8 cellular contexts compared by ENCODE assay signal in genomic region chr1:42334240-42335049, GRCh38. TPM values are rescaled to one million over a fixed set of nuclear protein-coding genes. Genes with fewer than 3 reads are reported as not detected.
DNase-seq lines count a peak whose midpoint lies in the region; ATAC-seq and TF ChIP-seq lines count a peak whose summit lies in the region.

No MANE protein-coding gene starts in this region.

- TF ChIP-seq POLR2A in prostate gland (IDR thresholded peaks at IDR 0.05), result no peak

- intact Hi-C loops in ascending aorta (cut with DNase I) (loop anchor here (1.0 to 10.0 kb wide), 8 partner anchors 122 to 1660 kb away; partner anchors contain the start of genes C1orf50, CCDC24, P3H1 and PPCS), prostate gland (cut with DNase I) (loop anchor here (5.0 kb wide), 2 partner anchors 123 to 157 kb away; partner anchors contain the start of genes PPCS and ZMYND12)

- 0% methylated on average over 26 of the region's 58 CpGs for WGBS in prostate gland

- DNase-seq in DMS114 treated with DMSO at 0.1 percent for 48 hours (lab: John Stamatoyannopoulos, UW; ENCODE audit: unreplicated experiment) (peak; percentile 28), ascending aorta (ENCODE audit: low spot score in 2 of 2) (peak in 1 of 2 donors; percentile 67), hepatic stellate cell (ENCODE audit: low spot score) (peak; percentile 72), prostate gland (ENCODE audit: low spot score) (peak; percentile 34), NCI-H187 (lab: John Stamatoyannopoulos, UW) (no peak)

- H3K36me3 ChIP-seq in OCI-LY3 (replicated peaks; ENCODE audit: low read depth, low read length) (no peaks in the 10 kb centered on the region), ascending aorta (no peaks in the 10 kb centered on the region), prostate gland (no peaks in the 10 kb centered on the region)

- H3K79me2 ChIP-seq in OCI-LY3 (ENCODE audit: low read length), result peaks cover 66% of the 10 kb centered on the region

- H4K20me1 ChIP-seq in OCI-LY3 (ENCODE audit: insufficient read depth, low read length), result peaks cover 38% of the 10 kb centered on the region

- peak overlapping the region; percentile 61 for H3K27ac ChIP-seq in OCI-LY3 (ENCODE audit: low read length)
- H3K27ac ChIP-seq in ascending aorta, result peak overlapping the region; percentile 88 to 91
- peak overlapping the region; percentile 94 to 96 for H3K27ac ChIP-seq in prostate gland

- TF ChIP-seq CTCF in OCI-LY3 (IDR thresholded peaks at IDR 0.05; ENCODE audit: low read depth, low read length) (no peak), ascending aorta (IDR thresholded peaks at IDR 0.05) (no peak), prostate gland (IDR thresholded peaks at IDR 0.05) (peak in 1 of 4 experiments; percentile 11)

- H3K27me3 ChIP-seq in OCI-LY3 (ENCODE audit: low read depth, low read length) (no peaks in the 10 kb centered on the region), ascending aorta (no peaks in the 10 kb centered on the region), prostate gland (replicated peaks; ENCODE audit: insufficient read depth) (no peaks in the 10 kb centered on the region)

- H2AFZ ChIP-seq in OCI-LY3 (ENCODE audit: low read depth, low read length), result 0 out of 2 replicates have a peak overlapping the region, but pooled peaks have one; percentile 19

- ATAC-seq in GM19372 (IDR thresholded peaks at IDR 0.05; ENCODE audit: low read depth, unreplicated experiment) (peak; percentile 46), HG03432 (IDR thresholded peaks at IDR 0.05; ENCODE audit: unreplicated experiment) (peak; percentile 65)

- H3K4me3 ChIP-seq in OCI-LY3 (ENCODE audit: low read length) (peak overlapping the region; percentile 89), ascending aorta (peak overlapping the region; percentile 95 to 99), prostate gland (peak overlapping the region; percentile 95 to 98)

- H3K4me1 ChIP-seq in OCI-LY3 (ENCODE audit: low read length) (peaks cover 14% of the 10 kb centered on the region), ascending aorta (peaks cover 0 to 11% of the 10 kb centered on the region in 2 donors), prostate gland (replicated peaks) (peaks cover 4% of the 10 kb centered on the region)

- peak overlapping the region; percentile 69 for H3K9ac ChIP-seq in OCI-LY3 (ENCODE audit: low read length)

- H3K9me3 ChIP-seq in OCI-LY3 (ENCODE audit: insufficient read depth, low read length) (no peaks in the 10 kb centered on the region), ascending aorta (no peaks in the 10 kb centered on the region), prostate gland (no peaks in the 10 kb centered on the region)

- H3K4me2 ChIP-seq in OCI-LY3 (ENCODE audit: low read length), result peak overlapping the region; percentile 77

RNA-seq across cellular contexts. Expression of gene FOXJ3, which starts 0.6 kb away (rescaled TPM):
- total RNA-seq in ascending aorta, result 62.8 TPM
- 10 to 100 TPM; 54.1 to 58.5 TPM for total RNA-seq in prostate gland

RNA-seq across cellular contexts. Expression of gene RIMKLA, which starts 46.1 kb away (rescaled TPM):
- 2.7 TPM for total RNA-seq in ascending aorta
- 1 to 10 TPM; 1.4 to 2.3 TPM for total RNA-seq in prostate gland

Comparison
In these comparisons a context has a peak if more than half of its experiments do, and no peak if none do; other contexts are left out.
1. DNase-seq: peak in DMS114 treated with DMSO at 0.1 percent for 48 hours (single experiment), hepatic stellate cell (single experiment) and prostate gland (single experiment); none in NCI-H187 (0 of 2).
2. Peak in every context shown above with its lines, with median percentiles within 50 percentile points of each other: H3K27ac ChIP-seq and H3K4me3 ChIP-seq.